In the genomic region with DNA sequence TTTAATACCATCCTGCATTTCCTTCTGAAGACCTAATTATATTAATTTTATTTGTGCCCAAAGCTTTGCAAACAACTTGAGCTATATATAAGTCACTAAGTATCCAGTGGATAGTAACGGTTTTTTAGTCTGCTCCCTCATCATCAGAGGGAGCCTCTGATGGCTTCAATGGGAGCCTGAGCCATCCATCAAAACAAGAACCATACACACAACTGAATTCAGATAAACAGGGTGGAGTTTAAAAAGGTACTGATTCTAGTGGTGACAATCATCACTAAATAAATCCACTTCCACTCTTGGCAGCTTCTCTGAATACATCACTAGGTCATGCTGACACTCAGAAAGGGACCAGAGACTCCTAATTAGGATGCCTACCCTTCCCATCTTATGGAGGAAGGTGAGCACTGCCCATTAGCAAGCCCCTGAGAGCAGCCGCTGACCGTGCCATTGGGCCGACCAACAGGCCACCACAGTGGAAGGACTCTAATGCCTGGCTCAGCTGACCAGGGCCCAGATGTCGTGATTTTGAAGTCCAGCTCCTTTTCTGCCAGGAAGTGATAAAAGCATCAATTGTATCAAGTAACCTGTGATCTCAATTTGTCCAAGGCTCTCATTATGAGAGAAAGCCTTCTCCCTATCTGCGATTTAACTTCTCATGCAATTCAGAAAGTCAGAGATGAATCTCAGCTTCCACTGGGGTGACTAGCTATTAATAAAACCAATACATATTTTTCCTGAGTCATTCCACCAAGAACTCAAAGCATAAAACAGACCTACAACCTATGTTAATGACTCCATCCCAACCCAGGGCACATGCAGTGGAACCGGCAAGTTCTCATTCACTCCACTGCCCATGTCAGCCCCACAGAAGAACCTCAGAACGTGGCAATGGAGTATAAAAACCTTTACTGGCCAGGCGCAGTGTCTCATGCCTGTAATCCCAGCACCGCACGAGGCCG, we compare ENCODE assay signal across 22 cellular contexts. TPM values are rescaled to one million over a fixed set of nuclear protein-coding genes. Genes with fewer than 3 reads are reported as not detected.
DNase-seq lines count a peak whose midpoint lies in the region; ATAC-seq and TF ChIP-seq lines count a peak whose summit lies in the region.
"Had no signal": no experiment of that assay in that cellular context is flagged by ENCODE, and none has a peak within 500 bp of the region (broad histone marks: within the 10 kb centered on the region; RNA-seq: fewer than 3 reads in every experiment).

No MANE protein-coding gene starts in this region.

- intact Hi-C loops in OCI-LY7 (cut with micrococcal nuclease; ENCODE audit: unreplicated experiment): no loop called here
- intact Hi-C loops in lower lobe of right lung (cut with DNase I): no loop called here

- POLR2A ChIA-PET in CD8-positive, alpha-beta memory T cell (lab: Charles Lee): interaction anchor here (0.6 kb wide), 1 partner anchor 26 kb away, joined by 3 read pairs; no protein-coding TSS in a partner anchor
- POLR2A ChIA-PET in OCI-LY7 (lab: Charles Lee): interaction anchor here (0.5 to 2.0 kb wide), 14 partner anchors 8 to 746 kb away, joined by 3 to 8 read pairs (median 4); no protein-coding TSS in a partner anchor

- CTCF ChIA-PET in CD8-positive, alpha-beta memory T cell (lab: Charles Lee): interaction anchor here (1.0 kb wide), 1 partner anchor 34 kb away, joined by 3 read pairs; no protein-coding TSS in a partner anchor
- CTCF ChIA-PET in OCI-LY7 (lab: Charles Lee; ENCODE audit: unreplicated experiment): interaction anchor here (0.8 kb wide), 1 partner anchor 11 kb away, joined by 3 read pairs; no protein-coding TSS in a partner anchor

- no peak overlapping the region for H3K9ac ChIP-seq in endodermal cell (ENCODE audit: extremely low read depth, low read length, poor library complexity, severe bottlenecking)
- H3K9ac ChIP-seq: BLaER1 had no signal

- TF ChIP-seq CTCF in OCI-LY7 (conservative IDR thresholded peaks at IDR 0.05; ENCODE audit: low read length): no peak
- TF ChIP-seq CTCF in endodermal cell (conservative IDR thresholded peaks at IDR 0.05): no peak
- TF ChIP-seq CTCF in coronary artery (IDR thresholded peaks at IDR 0.05): no peak
- TF ChIP-seq CTCF in lower lobe of right lung (IDR thresholded peaks at IDR 0.05): no peak

- peaks cover 0 to 37% (median 4%) of the 10 kb centered on the region in 3 donors for H3K36me3 Mint-ChIP-seq in CD8-positive, alpha-beta memory T cell
- H3K36me3 Mint-ChIP-seq in memory B cell (peaks cover 17% of the 10 kb centered on the region), endodermal cell (ENCODE audit: low read depth) (no peaks in the 10 kb centered on the region)

- no peaks in the 10 kb centered on the region for H3K9me3 ChIP-seq in CD8-positive, alpha-beta memory T cell (ENCODE audit: low read length)
- H3K9me3 ChIP-seq in OCI-LY7 (ENCODE audit: low read length): no peaks in the 10 kb centered on the region
- no peaks in the 10 kb centered on the region for H3K9me3 ChIP-seq in endodermal cell (ENCODE audit: control insufficient read depth, low read length)
- no peaks in the 10 kb centered on the region for H3K9me3 ChIP-seq in lower lobe of right lung
- H3K9me3 ChIP-seq: BLaER1, heart right ventricle, thoracic aorta had no signal

- peak overlapping the region in 5 of 7 donors; percentile 20 to 63 (median 30) for H3K4me3 Mint-ChIP-seq in CD8-positive, alpha-beta memory T cell
- peak overlapping the region; percentile 62 for H3K4me3 Mint-ChIP-seq in memory B cell
- H3K4me3 Mint-ChIP-seq in endodermal cell: no peak overlapping the region
- H3K4me3 Mint-ChIP-seq: nephron progenitor cell had no signal

- no peaks in the 10 kb centered on the region for H3K9me3 Mint-ChIP-seq in CD8-positive, alpha-beta memory T cell
- H3K9me3 Mint-ChIP-seq in memory B cell (no peaks in the 10 kb centered on the region), endodermal cell (no peaks in the 10 kb centered on the region)
- H3K9me3 Mint-ChIP-seq: nephron progenitor cell had no signal

- peaks cover 100% of the 10 kb centered on the region for H3K79me2 ChIP-seq in OCI-LY7 (ENCODE audit: insufficient read depth, low read depth, low read length)

- 93 to 96% methylated on average over 9 to 12 of the region's 12 CpGs for WGBS in endodermal cell (ENCODE audit: insufficient coverage in 1 of 2, insufficient read length in 1 of 2), 2 experiments

- H3K27me3 Mint-ChIP-seq in CD8-positive, alpha-beta memory T cell: peaks cover 0 to 2% of the 10 kb centered on the region in 2 donors
- H3K27me3 Mint-ChIP-seq in memory B cell (no peaks in the 10 kb centered on the region), endodermal cell (ENCODE audit: insufficient read depth) (no peaks in the 10 kb centered on the region)
- H3K27me3 Mint-ChIP-seq: progenitor cell of endocrine pancreas had no signal

- H4K20me1 ChIP-seq in OCI-LY7 (ENCODE audit: insufficient read depth, low read length): peaks cover 56% of the 10 kb centered on the region

- no peak overlapping the region for H2AFZ ChIP-seq in OCI-LY7 (ENCODE audit: low read length)

- H3K27ac ChIP-seq in CD8-positive, alpha-beta memory T cell (ENCODE audit: low read depth, low read length): no peak overlapping the region
- peak overlapping the region; percentile 73 for H3K27ac ChIP-seq in OCI-LY7 (ENCODE audit: low read depth, low read length, poor library complexity, severe bottlenecking)
- no peak overlapping the region for H3K27ac ChIP-seq in endodermal cell (ENCODE audit: low read depth, low read length)
- no peak overlapping the region for H3K27ac ChIP-seq in coronary artery
- no peak overlapping the region for H3K27ac ChIP-seq in lower lobe of right lung
- H3K27ac ChIP-seq: 22Rv1, BLaER1, heart right ventricle, RWPE1, thoracic aorta had no signal

- peaks cover 83 to 96% (median 96%) of the 10 kb centered on the region in 3 donors for H3K4me1 Mint-ChIP-seq in CD8-positive, alpha-beta memory T cell
- H3K4me1 Mint-ChIP-seq in memory B cell: peaks cover 82% of the 10 kb centered on the region
- peaks cover 45% of the 10 kb centered on the region for H3K4me1 Mint-ChIP-seq in endodermal cell

- H3K27me3 ChIP-seq in CD8-positive, alpha-beta memory T cell (ENCODE audit: insufficient read depth, low read length, poor library complexity, severe bottlenecking): no peaks in the 10 kb centered on the region
- H3K27me3 ChIP-seq in endodermal cell (ENCODE audit: control insufficient read depth, insufficient read depth, low read length, poor library complexity, severe bottlenecking) (no peaks in the 10 kb centered on the region), lower lobe of right lung (ENCODE audit: low read depth) (no peaks in the 10 kb centered on the region)
- H3K27me3 ChIP-seq: BLaER1, heart right ventricle had no signal

- no peak for ATAC-seq in memory B cell (ENCODE audit: low read depth)
- ATAC-seq in lower lobe of right lung: no peak
- ATAC-seq: heart right ventricle had no signal

- no peak overlapping the region for H3K4me3 ChIP-seq in CD8-positive, alpha-beta memory T cell (ENCODE audit: low read length)
- H3K4me3 ChIP-seq in OCI-LY7 (ENCODE audit: low read depth, low read length, poor library complexity, severe bottlenecking) (peak overlapping the region; percentile 48), endodermal cell (ENCODE audit: low read length) (no peak overlapping the region), coronary artery (no peak overlapping the region), lower lobe of right lung (no peak overlapping the region)
- H3K4me3 ChIP-seq: BLaER1, heart right ventricle, thoracic aorta had no signal

- H3K4me2 ChIP-seq in OCI-LY7 (ENCODE audit: low read length): peak overlapping the region; percentile 90

- H3K27ac Mint-ChIP-seq in CD8-positive, alpha-beta memory T cell: peak overlapping the region in 7 of 8 donors; percentile 46 to 66 (median 58)
- H3K27ac Mint-ChIP-seq in memory B cell (peak overlapping the region; percentile 78), endodermal cell (no peak overlapping the region)
- H3K27ac Mint-ChIP-seq: nephron progenitor cell, progenitor cell of endocrine pancreas had no signal

- no peaks in the 10 kb centered on the region for H3K9me2 ChIP-seq in OCI-LY7 (ENCODE audit: insufficient read depth, low read length)

- no TSS peak for BruUV-seq in OCI-LY7 (replicated peaks; lab: Mats Ljungman, UMichigan)

- peaks cover 7% of the 10 kb centered on the region for H3K36me3 ChIP-seq in CD8-positive, alpha-beta memory T cell (ENCODE audit: insufficient read depth, low read length)
- H3K36me3 ChIP-seq in OCI-LY7 (ENCODE audit: insufficient read depth, low read length): peaks cover 34% of the 10 kb centered on the region
- peaks cover 13% of the 10 kb centered on the region for H3K36me3 ChIP-seq in endodermal cell (ENCODE audit: control insufficient read depth, insufficient read depth, low read length)
- H3K36me3 ChIP-seq in lower lobe of right lung: no peaks in the 10 kb centered on the region
- H3K36me3 ChIP-seq: thoracic aorta had no signal

- H3K4me1 ChIP-seq in CD8-positive, alpha-beta memory T cell (ENCODE audit: insufficient read depth, low read length): peaks cover 81% of the 10 kb centered on the region
- peaks cover 92% of the 10 kb centered on the region for H3K4me1 ChIP-seq in OCI-LY7 (ENCODE audit: insufficient read depth, low read length, poor library complexity, severe bottlenecking)
- peaks cover 7% of the 10 kb centered on the region for H3K4me1 ChIP-seq in endodermal cell (ENCODE audit: control insufficient read depth, insufficient read depth, low read length)
- H3K4me1 ChIP-seq in lower lobe of right lung: peaks cover 7% of the 10 kb centered on the region

- DNase-seq in NCI-H2227 treated with DMSO at 0.1 percent for 48 hours (lab: John Stamatoyannopoulos, UW): peak; percentile 14
- no peak for DNase-seq in NCI-H2227 (lab: John Stamatoyannopoulos, UW; ENCODE audit: unreplicated experiment)
- no peak for DNase-seq in CD8-positive, alpha-beta memory T cell
- DNase-seq in OCI-LY7 (ENCODE audit: low spot score): no peak
- no peak for DNase-seq in memory B cell (ENCODE audit: low spot score in 2 of 2)
- DNase-seq in endodermal cell: no peak
- DNase-seq in coronary artery (ENCODE audit: low spot score): no peak
- DNase-seq in lower lobe of right lung: no peak
- DNase-seq: activated effector memory CD4-positive, alpha-beta T cell treated with anti-CD3 and anti-CD28 coated beads, Interleukin-2, amount 50 U/mL, for 16 hours; cerebellar nuclear complex; heart right ventricle; mesenchymal stem cell; NCI-H1436; NCI-H345; nephron progenitor cell; small intestine; stimulated activated CD4-positive, alpha-beta T cell treated with anti-CD3 and anti-CD28 coated beads, Interleukin-4, amount 100 ng/mL, for 4 hours had no signal

RNA-seq across cellular contexts. Expression of a gene that starts 13.1 kb away (rescaled TPM):
- 10 to 100 TPM; 65.6 to 67.3 TPM for total RNA-seq in CD8-positive, alpha-beta memory T cell
- 34.8 TPM for polyA plus RNA-seq in CD8-positive, alpha-beta memory T cell
- 66.9 and 68.8 TPM in 2 replicates for total RNA-seq in OCI-LY7 (2014; rRNA removed; shearing (Covaris generic))
- total RNA-seq in OCI-LY7 (2022) (72.1 and 73.9 TPM in 2 replicates), endodermal cell (10 to 100 TPM; 48.8 to 53.6 TPM), lower lobe of right lung (66.2 TPM)
- polyA plus RNA-seq in endodermal cell (2013, experiment 1 of 2): 58.9 TPM
- 58.6 TPM for polyA plus RNA-seq in endodermal cell (2013, experiment 2 of 2)
